In the genomic region with DNA sequence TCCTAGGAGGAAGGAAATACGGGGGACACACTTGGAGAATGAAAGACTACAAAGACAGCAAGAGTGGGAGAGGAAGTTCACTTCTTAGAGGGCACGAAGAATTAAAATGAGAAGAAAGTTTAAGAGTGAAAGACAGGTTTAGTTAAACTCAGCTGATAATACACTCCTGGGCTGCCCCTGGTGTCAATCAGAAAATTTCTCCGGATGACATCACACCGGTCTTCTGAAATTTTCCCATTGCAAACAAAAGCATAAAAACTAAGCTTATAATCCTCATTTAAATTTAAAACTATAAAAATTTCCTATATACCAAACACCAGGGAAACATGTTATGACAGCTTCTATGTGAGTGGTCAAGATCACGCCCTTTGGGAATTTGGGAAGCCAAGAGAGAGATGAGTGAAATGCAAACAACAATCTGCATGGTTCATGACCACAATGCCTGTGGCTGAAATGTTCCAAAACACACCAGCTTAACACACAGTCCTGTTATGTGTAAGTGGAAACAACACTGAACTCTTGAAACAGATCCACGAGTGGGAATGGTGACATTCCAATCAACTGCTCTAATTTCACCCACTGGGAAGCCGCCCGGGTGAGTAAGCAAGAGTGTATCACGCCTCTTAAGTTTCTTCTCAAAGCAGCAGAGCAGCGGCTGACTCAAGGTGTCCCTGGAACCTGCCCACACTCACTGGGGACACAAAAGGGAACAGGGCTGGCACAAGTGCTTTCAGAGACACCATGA, we compare ENCODE assay signal across 1 cellular context.
TF ChIP-seq lines count a peak whose summit lies in the region.

No MANE protein-coding gene starts in this region.

TF ChIP-seq in HEK293, 187 proteins besides CTCF, POLR2A, EP300 and RAD21 (continued from another document and continues in another):
- TF ChIP-seq, protein P1, sequence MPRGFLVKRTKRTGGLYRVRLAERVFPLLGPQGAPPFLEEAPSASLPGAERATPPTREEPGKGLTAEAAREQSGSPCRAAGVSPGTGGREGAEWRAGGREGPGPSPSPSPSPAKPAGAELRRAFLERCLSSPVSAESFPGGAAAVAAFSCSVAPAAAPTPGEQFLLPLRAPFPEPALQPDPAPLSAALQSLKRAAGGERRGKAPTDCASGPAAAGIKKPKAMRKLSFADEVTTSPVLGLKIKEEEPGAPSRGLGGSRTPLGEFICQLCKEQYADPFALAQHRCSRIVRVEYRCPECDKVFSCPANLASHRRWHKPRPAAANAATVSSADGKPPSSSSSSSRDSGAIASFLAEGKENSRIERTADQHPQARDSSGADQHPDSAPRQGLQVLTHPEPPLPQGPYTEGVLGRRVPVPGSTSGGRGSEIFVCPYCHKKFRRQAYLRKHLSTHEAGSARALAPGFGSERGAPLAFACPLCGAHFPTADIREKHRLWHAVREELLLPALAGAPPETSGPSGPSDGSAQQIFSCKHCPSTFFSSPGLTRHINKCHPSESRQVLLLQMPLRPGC (tag by site-specific recombination; IDR thresholded peaks at IDR 0.05), result 0 out of 2 replicates have a peak, but pooled peaks have one; percentile 13
- TF ChIP-seq HOXA7 (CRISPR knock-in tag; IDR thresholded peaks at IDR 0.05; ENCODE audit: borderline replicate concordance), result no peak
- no peak for TF ChIP-seq ZNF174 (tag by site-specific recombination; IDR thresholded peaks at IDR 0.05)
- TF ChIP-seq, protein P2, sequence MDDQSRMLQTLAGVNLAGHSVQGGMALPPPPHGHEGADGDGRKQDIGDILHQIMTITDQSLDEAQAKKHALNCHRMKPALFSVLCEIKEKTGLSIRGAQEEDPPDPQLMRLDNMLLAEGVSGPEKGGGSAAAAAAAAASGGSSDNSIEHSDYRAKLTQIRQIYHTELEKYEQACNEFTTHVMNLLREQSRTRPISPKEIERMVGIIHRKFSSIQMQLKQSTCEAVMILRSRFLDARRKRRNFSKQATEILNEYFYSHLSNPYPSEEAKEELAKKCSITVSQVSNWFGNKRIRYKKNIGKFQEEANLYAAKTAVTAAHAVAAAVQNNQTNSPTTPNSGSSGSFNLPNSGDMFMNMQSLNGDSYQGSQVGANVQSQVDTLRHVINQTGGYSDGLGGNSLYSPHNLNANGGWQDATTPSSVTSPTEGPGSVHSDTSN (CRISPR knock-in tag; IDR thresholded peaks at IDR 0.05), result no peak
- no peak for TF ChIP-seq ZNF433 (tag by site-specific recombination; IDR thresholded peaks at IDR 0.05; ENCODE audit: low read depth)
- no peak for TF ChIP-seq ZNF416 (tag by site-specific recombination; IDR thresholded peaks at IDR 0.05)
- TF ChIP-seq, protein P3, sequence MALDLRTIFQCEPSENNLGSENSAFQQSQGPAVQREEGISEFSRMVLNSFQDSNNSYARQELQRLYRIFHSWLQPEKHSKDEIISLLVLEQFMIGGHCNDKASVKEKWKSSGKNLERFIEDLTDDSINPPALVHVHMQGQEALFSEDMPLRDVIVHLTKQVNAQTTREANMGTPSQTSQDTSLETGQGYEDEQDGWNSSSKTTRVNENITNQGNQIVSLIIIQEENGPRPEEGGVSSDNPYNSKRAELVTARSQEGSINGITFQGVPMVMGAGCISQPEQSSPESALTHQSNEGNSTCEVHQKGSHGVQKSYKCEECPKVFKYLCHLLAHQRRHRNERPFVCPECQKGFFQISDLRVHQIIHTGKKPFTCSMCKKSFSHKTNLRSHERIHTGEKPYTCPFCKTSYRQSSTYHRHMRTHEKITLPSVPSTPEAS (tag by site-specific recombination; IDR thresholded peaks at IDR 0.05), result no peak
- TF ChIP-seq, protein P4, sequence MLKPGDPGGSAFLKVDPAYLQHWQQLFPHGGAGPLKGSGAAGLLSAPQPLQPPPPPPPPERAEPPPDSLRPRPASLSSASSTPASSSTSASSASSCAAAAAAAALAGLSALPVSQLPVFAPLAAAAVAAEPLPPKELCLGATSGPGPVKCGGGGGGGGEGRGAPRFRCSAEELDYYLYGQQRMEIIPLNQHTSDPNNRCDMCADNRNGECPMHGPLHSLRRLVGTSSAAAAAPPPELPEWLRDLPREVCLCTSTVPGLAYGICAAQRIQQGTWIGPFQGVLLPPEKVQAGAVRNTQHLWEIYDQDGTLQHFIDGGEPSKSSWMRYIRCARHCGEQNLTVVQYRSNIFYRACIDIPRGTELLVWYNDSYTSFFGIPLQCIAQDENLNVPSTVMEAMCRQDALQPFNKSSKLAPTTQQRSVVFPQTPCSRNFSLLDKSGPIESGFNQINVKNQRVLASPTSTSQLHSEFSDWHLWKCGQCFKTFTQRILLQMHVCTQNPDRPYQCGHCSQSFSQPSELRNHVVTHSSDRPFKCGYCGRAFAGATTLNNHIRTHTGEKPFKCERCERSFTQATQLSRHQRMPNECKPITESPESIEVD (tag by site-specific recombination; IDR thresholded peaks at IDR 0.05), result peak; percentile 54; the same call in 1 of the 2 replicates
- TF ChIP-seq SETDB1 (IDR thresholded peaks at IDR 0.05; ENCODE audit: insufficient read length, low read length), result no peak
- TF ChIP-seq YY1 (tag by site-specific recombination; IDR thresholded peaks at IDR 0.05), result no peak
- TF ChIP-seq ZNF660 (tag by site-specific recombination; IDR thresholded peaks at IDR 0.05), result no peak
- TF ChIP-seq ZXDB (tag by site-specific recombination; IDR thresholded peaks at IDR 0.05), result no peak
- TF ChIP-seq ZNF548 (tag by site-specific recombination; IDR thresholded peaks at IDR 0.05), result no peak
- TF ChIP-seq, protein P5, sequence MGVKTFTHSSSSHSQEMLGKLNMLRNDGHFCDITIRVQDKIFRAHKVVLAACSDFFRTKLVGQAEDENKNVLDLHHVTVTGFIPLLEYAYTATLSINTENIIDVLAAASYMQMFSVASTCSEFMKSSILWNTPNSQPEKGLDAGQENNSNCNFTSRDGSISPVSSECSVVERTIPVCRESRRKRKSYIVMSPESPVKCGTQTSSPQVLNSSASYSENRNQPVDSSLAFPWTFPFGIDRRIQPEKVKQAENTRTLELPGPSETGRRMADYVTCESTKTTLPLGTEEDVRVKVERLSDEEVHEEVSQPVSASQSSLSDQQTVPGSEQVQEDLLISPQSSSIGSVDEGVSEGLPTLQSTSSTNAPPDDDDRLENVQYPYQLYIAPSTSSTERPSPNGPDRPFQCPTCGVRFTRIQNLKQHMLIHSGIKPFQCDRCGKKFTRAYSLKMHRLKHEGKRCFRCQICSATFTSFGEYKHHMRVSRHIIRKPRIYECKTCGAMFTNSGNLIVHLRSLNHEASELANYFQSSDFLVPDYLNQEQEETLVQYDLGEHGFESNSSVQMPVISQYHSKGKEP (tag by site-specific recombination; IDR thresholded peaks at IDR 0.05), result no peak
- TF ChIP-seq ZBTB20 (tag by site-specific recombination; IDR thresholded peaks at IDR 0.05), result no peak
- TF ChIP-seq OVOL3 (tag by site-specific recombination; IDR thresholded peaks at IDR 0.05), result no peak
- no peak for TF ChIP-seq ZNF426 (tag by site-specific recombination; IDR thresholded peaks at IDR 0.05)
- TF ChIP-seq ZSCAN23 (tag by site-specific recombination; IDR thresholded peaks at IDR 0.05), result no peak
- no peak for TF ChIP-seq BCL11B (tag by site-specific recombination; IDR thresholded peaks at IDR 0.05; ENCODE audit: low read depth)
- no peak for TF ChIP-seq ZNF133 (tag by site-specific recombination; IDR thresholded peaks at IDR 0.05)
- TF ChIP-seq ZNF302 (tag by site-specific recombination; IDR thresholded peaks at IDR 0.05; ENCODE audit: low read depth), result no peak
- TF ChIP-seq ZNF585B (tag by site-specific recombination; IDR thresholded peaks at IDR 0.05), result no peak
- TF ChIP-seq ZFP69B (tag by site-specific recombination; IDR thresholded peaks at IDR 0.05), result no peak
- TF ChIP-seq, protein P6, sequence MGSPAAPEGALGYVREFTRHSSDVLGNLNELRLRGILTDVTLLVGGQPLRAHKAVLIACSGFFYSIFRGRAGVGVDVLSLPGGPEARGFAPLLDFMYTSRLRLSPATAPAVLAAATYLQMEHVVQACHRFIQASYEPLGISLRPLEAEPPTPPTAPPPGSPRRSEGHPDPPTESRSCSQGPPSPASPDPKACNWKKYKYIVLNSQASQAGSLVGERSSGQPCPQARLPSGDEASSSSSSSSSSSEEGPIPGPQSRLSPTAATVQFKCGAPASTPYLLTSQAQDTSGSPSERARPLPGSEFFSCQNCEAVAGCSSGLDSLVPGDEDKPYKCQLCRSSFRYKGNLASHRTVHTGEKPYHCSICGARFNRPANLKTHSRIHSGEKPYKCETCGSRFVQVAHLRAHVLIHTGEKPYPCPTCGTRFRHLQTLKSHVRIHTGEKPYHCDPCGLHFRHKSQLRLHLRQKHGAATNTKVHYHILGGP (tag by site-specific recombination; IDR thresholded peaks at IDR 0.05), result no peak
- TF ChIP-seq ZBTB1 (tag by site-specific recombination; IDR thresholded peaks at IDR 0.05), result no peak
- TF ChIP-seq MYNN (tag by site-specific recombination; IDR thresholded peaks at IDR 0.05; ENCODE audit: borderline replicate concordance), result no peak
- no peak for TF ChIP-seq ZNF843 (tag by site-specific recombination; IDR thresholded peaks at IDR 0.05)
- 0 out of 2 replicates have a peak, but pooled peaks have one; percentile 15 for TF ChIP-seq ZNF214 (tag by site-specific recombination; IDR thresholded peaks at IDR 0.05; ENCODE audit: borderline replicate concordance)
- TF ChIP-seq ZNF292 (tag by site-specific recombination; IDR thresholded peaks at IDR 0.05; ENCODE audit: borderline replicate concordance, low read depth), result no peak
- TF ChIP-seq IKZF3 (tag by site-specific recombination; IDR thresholded peaks at IDR 0.05), result peak; percentile 70
- no peak for TF ChIP-seq ZNF248 (tag by site-specific recombination; IDR thresholded peaks at IDR 0.05)
- TF ChIP-seq KLF10 (tag by site-specific recombination; IDR thresholded peaks at IDR 0.05), result no peak
- TF ChIP-seq, protein P7, sequence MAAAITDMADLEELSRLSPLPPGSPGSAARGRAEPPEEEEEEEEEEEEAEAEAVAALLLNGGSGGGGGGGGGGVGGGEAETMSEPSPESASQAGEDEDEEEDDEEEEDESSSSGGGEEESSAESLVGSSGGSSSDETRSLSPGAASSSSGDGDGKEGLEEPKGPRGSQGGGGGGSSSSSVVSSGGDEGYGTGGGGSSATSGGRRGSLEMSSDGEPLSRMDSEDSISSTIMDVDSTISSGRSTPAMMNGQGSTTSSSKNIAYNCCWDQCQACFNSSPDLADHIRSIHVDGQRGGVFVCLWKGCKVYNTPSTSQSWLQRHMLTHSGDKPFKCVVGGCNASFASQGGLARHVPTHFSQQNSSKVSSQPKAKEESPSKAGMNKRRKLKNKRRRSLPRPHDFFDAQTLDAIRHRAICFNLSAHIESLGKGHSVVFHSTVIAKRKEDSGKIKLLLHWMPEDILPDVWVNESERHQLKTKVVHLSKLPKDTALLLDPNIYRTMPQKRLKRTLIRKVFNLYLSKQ (tag by site-specific recombination; IDR thresholded peaks at IDR 0.05; ENCODE audit: borderline replicate concordance), result no peak
- no peak for TF ChIP-seq ZIC2 (tag by site-specific recombination; IDR thresholded peaks at IDR 0.05)
- TF ChIP-seq ZBTB17 (tag by site-specific recombination; IDR thresholded peaks at IDR 0.05), result no peak
- no peak for TF ChIP-seq ZNF341 (tag by site-specific recombination; IDR thresholded peaks at IDR 0.05; ENCODE audit: low read depth)
- TF ChIP-seq ZEB2 (tag by site-specific recombination; IDR thresholded peaks at IDR 0.05), result no peak
- TF ChIP-seq, protein P8, sequence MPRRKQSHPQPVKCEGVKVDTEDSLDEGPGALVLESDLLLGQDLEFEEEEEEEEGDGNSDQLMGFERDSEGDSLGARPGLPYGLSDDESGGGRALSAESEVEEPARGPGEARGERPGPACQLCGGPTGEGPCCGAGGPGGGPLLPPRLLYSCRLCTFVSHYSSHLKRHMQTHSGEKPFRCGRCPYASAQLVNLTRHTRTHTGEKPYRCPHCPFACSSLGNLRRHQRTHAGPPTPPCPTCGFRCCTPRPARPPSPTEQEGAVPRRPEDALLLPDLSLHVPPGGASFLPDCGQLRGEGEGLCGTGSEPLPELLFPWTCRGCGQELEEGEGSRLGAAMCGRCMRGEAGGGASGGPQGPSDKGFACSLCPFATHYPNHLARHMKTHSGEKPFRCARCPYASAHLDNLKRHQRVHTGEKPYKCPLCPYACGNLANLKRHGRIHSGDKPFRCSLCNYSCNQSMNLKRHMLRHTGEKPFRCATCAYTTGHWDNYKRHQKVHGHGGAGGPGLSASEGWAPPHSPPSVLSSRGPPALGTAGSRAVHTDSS (tag by site-specific recombination; IDR thresholded peaks at IDR 0.05), result no peak
- no peak for TF ChIP-seq ZNF114 (tag by site-specific recombination; IDR thresholded peaks at IDR 0.05)
- TF ChIP-seq REPIN1 (tag by site-specific recombination; IDR thresholded peaks at IDR 0.05; ENCODE audit: low read depth), result no peak
- TF ChIP-seq SCRT2 (tag by site-specific recombination; IDR thresholded peaks at IDR 0.05), result no peak
- TF ChIP-seq, protein P9, sequence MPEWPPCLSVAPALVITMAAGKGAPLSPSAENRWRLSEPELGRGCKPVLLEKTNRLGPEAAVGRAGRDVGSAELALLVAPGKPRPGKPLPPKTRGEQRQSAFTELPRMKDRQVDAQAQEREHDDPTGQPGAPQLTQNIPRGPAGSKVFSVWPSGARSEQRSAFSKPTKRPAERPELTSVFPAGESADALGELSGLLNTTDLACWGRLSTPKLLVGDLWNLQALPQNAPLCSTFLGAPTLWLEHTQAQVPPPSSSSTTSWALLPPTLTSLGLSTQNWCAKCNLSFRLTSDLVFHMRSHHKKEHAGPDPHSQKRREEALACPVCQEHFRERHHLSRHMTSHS (tag by site-specific recombination; IDR thresholded peaks at IDR 0.05), result no peak
- TF ChIP-seq, protein P10, sequence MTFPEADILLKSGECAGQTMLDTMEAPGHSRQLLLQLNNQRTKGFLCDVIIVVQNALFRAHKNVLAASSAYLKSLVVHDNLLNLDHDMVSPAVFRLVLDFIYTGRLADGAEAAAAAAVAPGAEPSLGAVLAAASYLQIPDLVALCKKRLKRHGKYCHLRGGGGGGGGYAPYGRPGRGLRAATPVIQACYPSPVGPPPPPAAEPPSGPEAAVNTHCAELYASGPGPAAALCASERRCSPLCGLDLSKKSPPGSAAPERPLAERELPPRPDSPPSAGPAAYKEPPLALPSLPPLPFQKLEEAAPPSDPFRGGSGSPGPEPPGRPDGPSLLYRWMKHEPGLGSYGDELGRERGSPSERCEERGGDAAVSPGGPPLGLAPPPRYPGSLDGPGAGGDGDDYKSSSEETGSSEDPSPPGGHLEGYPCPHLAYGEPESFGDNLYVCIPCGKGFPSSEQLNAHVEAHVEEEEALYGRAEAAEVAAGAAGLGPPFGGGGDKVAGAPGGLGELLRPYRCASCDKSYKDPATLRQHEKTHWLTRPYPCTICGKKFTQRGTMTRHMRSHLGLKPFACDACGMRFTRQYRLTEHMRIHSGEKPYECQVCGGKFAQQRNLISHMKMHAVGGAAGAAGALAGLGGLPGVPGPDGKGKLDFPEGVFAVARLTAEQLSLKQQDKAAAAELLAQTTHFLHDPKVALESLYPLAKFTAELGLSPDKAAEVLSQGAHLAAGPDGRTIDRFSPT (tag by site-specific recombination; IDR thresholded peaks at IDR 0.05), result 0 out of 2 replicates have a peak, but pooled peaks have one; percentile 10
- TF ChIP-seq ZSCAN16 (tag by site-specific recombination; IDR thresholded peaks at IDR 0.05), result no peak
- no peak for TF ChIP-seq ZBTB7A (tag by site-specific recombination; IDR thresholded peaks at IDR 0.05; ENCODE audit: low read depth)
- TF ChIP-seq ZNF157 (tag by site-specific recombination; IDR thresholded peaks at IDR 0.05), result no peak
- TF ChIP-seq, protein P11, sequence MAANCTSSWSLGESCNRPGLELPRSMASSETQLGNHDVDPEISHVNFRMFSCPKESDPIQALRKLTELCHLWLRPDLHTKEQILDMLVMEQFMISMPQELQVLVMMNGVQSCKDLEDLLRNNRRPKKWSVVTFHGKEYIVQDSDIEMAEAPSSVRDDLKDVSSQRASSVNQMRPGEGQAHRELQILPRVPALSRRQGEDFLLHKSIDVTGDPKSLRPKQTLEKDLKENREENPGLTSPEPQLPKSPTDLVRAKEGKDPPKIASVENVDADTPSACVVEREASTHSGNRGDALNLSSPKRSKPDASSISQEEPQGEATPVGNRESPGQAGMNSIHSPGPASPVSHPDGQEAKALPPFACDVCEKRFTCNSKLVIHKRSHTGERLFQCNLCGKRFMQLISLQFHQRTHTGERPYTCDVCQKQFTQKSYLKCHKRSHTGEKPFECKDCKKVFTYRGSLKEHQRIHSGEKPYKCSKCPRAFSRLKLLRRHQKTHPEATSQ (tag by site-specific recombination; IDR thresholded peaks at IDR 0.05), result no peak
